20 cellular contexts compared by ENCODE assay signal in the genomic region with DNA sequence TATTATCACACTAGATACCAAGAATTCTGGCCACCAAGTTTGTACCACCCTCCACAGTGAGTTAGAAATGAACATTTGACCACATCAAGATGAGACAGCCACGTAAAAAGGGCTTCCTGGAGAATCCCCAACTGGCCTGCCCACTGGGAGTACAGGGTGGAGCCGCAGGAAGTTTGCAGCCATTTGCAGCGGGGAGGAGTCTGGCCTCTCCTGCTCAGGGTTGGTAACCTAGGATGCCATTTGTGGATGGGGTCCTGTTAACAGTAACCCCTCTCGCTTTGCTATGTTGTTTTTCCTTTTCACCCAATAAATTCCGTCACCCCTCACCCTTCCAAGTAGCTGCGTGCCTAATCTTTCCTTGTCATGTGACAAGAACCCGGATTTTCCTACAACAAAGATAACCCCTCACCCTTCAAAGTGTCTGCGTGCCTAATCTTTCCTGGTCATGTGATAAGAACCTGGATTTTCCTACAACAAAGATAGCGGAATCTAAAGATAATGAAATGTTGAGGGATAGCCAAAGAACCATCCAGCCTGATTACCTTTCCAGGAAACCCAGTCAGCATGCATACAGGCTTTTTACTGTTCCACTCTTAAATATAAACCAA.
"Had no signal": no experiment of that assay in that cellular context is flagged by ENCODE, and none has a peak within 500 bp of the region (broad histone marks: within the 10 kb centered on the region; RNA-seq: fewer than 3 reads in every experiment).

No MANE protein-coding gene starts in this region.

- H3K27ac Mint-ChIP-seq: activated CD4-positive, alpha-beta T cell treated with anti-CD3 and anti-CD28 coated beads, Interleukin-2, amount 10 ng/mL, durations not matched to agents 7 days and 5 days; activated naive CD4-positive, alpha-beta T cell treated with anti-CD3 and anti-CD28 coated beads, Interleukin-2, amount 50 U/mL, for 24 hours; dendritic cell treated with granulocyte-macrophage colony-stimulating factor and Interleukin-4, amounts not matched to agents 40 ng/mL and 50 ng/mL, for 4 days; memory B cell; natural killer cell; stimulated activated memory B cell treated with anti-CD40 and anti-IgM and Interleukin-4, amounts not matched to agents 10 μg/mL and 1 μg/mL and 100 μg/mL, for 72 hours; T-helper 1 cell treated with Interleukin-12 subunit alpha and Interleukin-12 subunit beta and Interleukin-4 antibody, amounts not matched to agents 30 μg/mL and 1 μg/mL, for 36 hours had no signal

- H3K9me3 Mint-ChIP-seq: activated CD4-positive, alpha-beta T cell treated with anti-CD3 and anti-CD28 coated beads, Interleukin-2, amount 10 ng/mL, durations not matched to agents 7 days and 5 days; T-helper 1 cell treated with Interleukin-12 subunit alpha and Interleukin-12 subunit beta and Interleukin-4 antibody, amounts not matched to agents 30 μg/mL and 1 μg/mL, for 36 hours had no signal

- H3K27me3 ChIP-seq: esophagus squamous epithelium, sigmoid colon, spleen, upper lobe of right lung had no signal

- H3K4me3 Mint-ChIP-seq: activated CD4-positive, alpha-beta T cell treated with anti-CD3 and anti-CD28 coated beads, Interleukin-2, amount 10 ng/mL, durations not matched to agents 7 days and 5 days; activated naive CD4-positive, alpha-beta T cell treated with anti-CD3 and anti-CD28 coated beads, Interleukin-2, amount 50 U/mL, for 24 hours; dendritic cell treated with granulocyte-macrophage colony-stimulating factor and Interleukin-4, amounts not matched to agents 40 ng/mL and 50 ng/mL, for 4 days; memory B cell; natural killer cell; stimulated activated memory B cell treated with anti-CD40 and anti-IgM and Interleukin-4, amounts not matched to agents 10 μg/mL and 1 μg/mL and 100 μg/mL, for 72 hours; T-helper 1 cell treated with Interleukin-12 subunit alpha and Interleukin-12 subunit beta and Interleukin-4 antibody, amounts not matched to agents 30 μg/mL and 1 μg/mL, for 36 hours had no signal

- H3K27ac ChIP-seq: esophagus squamous epithelium, sigmoid colon, spleen, upper lobe of right lung had no signal

- H3K4me1 ChIP-seq: esophagus squamous epithelium, sigmoid colon, spleen, upper lobe of right lung had no signal

- ATAC-seq: activated CD4-positive, CD25-positive, alpha-beta regulatory T cell treated with anti-CD3 and anti-CD28 coated beads, Interleukin-2, amount 50 U/mL, for 24 hours; left ventricle myocardium superior; natural killer cell; stimulated activated memory B cell treated with anti-CD40 and anti-IgM and Interleukin-4, amounts not matched to agents 10 μg/mL and 1 μg/mL and 100 μg/mL, for 72 hours; upper lobe of right lung had no signal

- H3K36me3 ChIP-seq: esophagus squamous epithelium, sigmoid colon, spleen, upper lobe of right lung had no signal

- H3K36me3 Mint-ChIP-seq: activated naive CD4-positive, alpha-beta T cell treated with anti-CD3 and anti-CD28 coated beads, Interleukin-2, amount 50 U/mL, for 24 hours; memory B cell; natural killer cell; stimulated activated memory B cell treated with anti-CD40 and anti-IgM and Interleukin-4, amounts not matched to agents 10 μg/mL and 1 μg/mL and 100 μg/mL, for 72 hours had no signal

- H3K4me3 ChIP-seq: esophagus squamous epithelium, sigmoid colon, spleen, upper lobe of right lung had no signal

- H3K4me1 Mint-ChIP-seq: activated CD4-positive, alpha-beta T cell treated with anti-CD3 and anti-CD28 coated beads, Interleukin-2, amount 10 ng/mL, durations not matched to agents 7 days and 5 days; activated naive CD4-positive, alpha-beta T cell treated with anti-CD3 and anti-CD28 coated beads, Interleukin-2, amount 50 U/mL, for 24 hours; memory B cell; natural killer cell; stimulated activated memory B cell treated with anti-CD40 and anti-IgM and Interleukin-4, amounts not matched to agents 10 μg/mL and 1 μg/mL and 100 μg/mL, for 72 hours had no signal

- DNase-seq: activated CD4-positive, alpha-beta T cell treated with anti-CD3 and anti-CD28 coated beads, Interleukin-2, amount 10 ng/mL, durations not matched to agents 7 days and 5 days; activated CD8-positive, alpha-beta memory T cell treated with anti-CD3 and anti-CD28 coated beads for 24 hours; activated CD8-positive, alpha-beta memory T cell treated with anti-CD3 and anti-CD28 coated beads, Interleukin-2, amount 50 U/mL, for 48 hours; activated effector memory CD4-positive, alpha-beta T cell treated with Interleukin-2 at 50 U/mL for 16 hours; activated T-cell treated with anti-CD3 and anti-CD28 coated beads, Interleukin-2, amount 50 U/mL, for 48 hours; effector CD8-positive, alpha-beta T cell; esophagus squamous epithelium; left ventricle myocardium superior; natural killer cell; nucleus accumbens; sigmoid colon; spleen; stimulated activated CD4-positive, alpha-beta T cell treated with anti-CD3 and anti-CD28 coated beads, Interleukin-4, amount 100 ng/mL, for 4 hours; upper lobe of right lung had no signal

- H3K27me3 Mint-ChIP-seq: activated CD4-positive, alpha-beta T cell treated with anti-CD3 and anti-CD28 coated beads, Interleukin-2, amount 10 ng/mL, durations not matched to agents 7 days and 5 days; activated naive CD4-positive, alpha-beta T cell treated with anti-CD3 and anti-CD28 coated beads, Interleukin-2, amount 50 U/mL, for 24 hours; dendritic cell treated with granulocyte-macrophage colony-stimulating factor and Interleukin-4, amounts not matched to agents 40 ng/mL and 50 ng/mL, for 4 days; memory B cell; stimulated activated memory B cell treated with anti-CD40 and anti-IgM and Interleukin-4, amounts not matched to agents 10 μg/mL and 1 μg/mL and 100 μg/mL, for 72 hours had no signal

- H3K9me3 ChIP-seq: esophagus squamous epithelium, upper lobe of right lung had no signal
